Comparison of ENCODE assay signal across 5 cellular contexts in genomic region chr9:116939161-116939560, GRCh38.
"Had no signal": no experiment of that assay in that cellular context is flagged by ENCODE, and none has a peak within 500 bp of the region (broad histone marks: within the 10 kb centered on the region; RNA-seq: fewer than 3 reads in every experiment).

No MANE protein-coding gene starts in this region.

- H3K4me2 ChIP-seq: GM23338 had no signal

- DNase-seq: H9, HCEC 1CT, KBM-7 had no signal

- H3K4me3 ChIP-seq: GM23338 had no signal

- H3K4me3 Mint-ChIP-seq: GM23338, H9, IgD-negative memory B cell had no signal

- H3K36me3 Mint-ChIP-seq: IgD-negative memory B cell had no signal

- H3K27me3 Mint-ChIP-seq: IgD-negative memory B cell had no signal

- H2AFZ ChIP-seq: GM23338 had no signal

- H3K9me3 Mint-ChIP-seq: GM23338, H9 had no signal

- H3K27ac Mint-ChIP-seq: GM23338, IgD-negative memory B cell had no signal

- ATAC-seq: GM23338 had no signal
